Comparison of ENCODE assay signal across 24 cellular contexts in the genomic region with DNA sequence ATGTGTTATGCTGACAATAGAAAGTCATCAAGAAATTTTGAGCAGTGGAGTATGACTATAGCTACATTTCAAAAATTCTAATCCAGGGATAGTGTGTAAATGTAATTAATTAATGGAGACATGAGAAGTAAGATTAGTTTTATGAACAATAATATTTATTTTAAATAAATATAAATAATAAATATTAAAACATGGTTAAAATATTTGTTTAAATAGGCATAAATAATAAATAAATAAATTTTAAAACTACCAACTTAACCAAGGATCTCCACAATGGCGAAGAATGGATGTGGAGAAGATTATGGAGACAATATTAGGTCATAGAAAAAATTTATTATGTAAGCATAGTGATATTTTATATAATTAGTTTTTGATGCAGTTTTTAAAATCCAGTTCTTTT.
"Had no signal": no experiment of that assay in that cellular context is flagged by ENCODE, and none has a peak within 500 bp of the region (broad histone marks: within the 10 kb centered on the region; RNA-seq: fewer than 3 reads in every experiment).

No MANE protein-coding gene starts in this region.

- H3K4me3 Mint-ChIP-seq: mesothelial cell of epicardium; naive B cell; naive thymus-derived CD8-positive, alpha-beta T cell had no signal

- DNase-seq: dermis blood vessel endothelial cell; dorsolateral prefrontal cortex; effector CD4-positive, alpha-beta T cell; effector memory CD4-positive, alpha-beta T cell; erythroblast; foreskin keratinocyte; gastrocnemius medialis; glutamatergic neuron; head of caudate nucleus; heart right ventricle; hippocampal formation; kidney glomerular epithelial cell; left colon; left ventricle myocardium inferior; lower lobe of right lung; mesenchymal stem cell; mucosa of descending colon; naive B cell; naive thymus-derived CD8-positive, alpha-beta T cell had no signal

- ATAC-seq: esophagus mucosa; foreskin keratinocyte; gastrocnemius medialis; heart right ventricle; left colon; left lobe of liver; lower lobe of right lung; mucosa of descending colon; naive thymus-derived CD8-positive, alpha-beta T cell had no signal

- H3K4me1 Mint-ChIP-seq: mesothelial cell of epicardium; naive B cell; naive thymus-derived CD8-positive, alpha-beta T cell had no signal

- H3K36me3 Mint-ChIP-seq: mesothelial cell of epicardium; naive B cell; naive thymus-derived CD8-positive, alpha-beta T cell had no signal

- FAIRE-seq: colon, keratinocyte had no signal

- H3K9me3 Mint-ChIP-seq: mesothelial cell of epicardium had no signal

- H3K27me3 Mint-ChIP-seq: naive B cell; naive thymus-derived CD8-positive, alpha-beta T cell had no signal

- H3K27ac Mint-ChIP-seq: mesothelial cell of epicardium; naive B cell; naive thymus-derived CD8-positive, alpha-beta T cell had no signal
